Comparison of ENCODE assay signal across 1 cellular context in the genomic region with DNA sequence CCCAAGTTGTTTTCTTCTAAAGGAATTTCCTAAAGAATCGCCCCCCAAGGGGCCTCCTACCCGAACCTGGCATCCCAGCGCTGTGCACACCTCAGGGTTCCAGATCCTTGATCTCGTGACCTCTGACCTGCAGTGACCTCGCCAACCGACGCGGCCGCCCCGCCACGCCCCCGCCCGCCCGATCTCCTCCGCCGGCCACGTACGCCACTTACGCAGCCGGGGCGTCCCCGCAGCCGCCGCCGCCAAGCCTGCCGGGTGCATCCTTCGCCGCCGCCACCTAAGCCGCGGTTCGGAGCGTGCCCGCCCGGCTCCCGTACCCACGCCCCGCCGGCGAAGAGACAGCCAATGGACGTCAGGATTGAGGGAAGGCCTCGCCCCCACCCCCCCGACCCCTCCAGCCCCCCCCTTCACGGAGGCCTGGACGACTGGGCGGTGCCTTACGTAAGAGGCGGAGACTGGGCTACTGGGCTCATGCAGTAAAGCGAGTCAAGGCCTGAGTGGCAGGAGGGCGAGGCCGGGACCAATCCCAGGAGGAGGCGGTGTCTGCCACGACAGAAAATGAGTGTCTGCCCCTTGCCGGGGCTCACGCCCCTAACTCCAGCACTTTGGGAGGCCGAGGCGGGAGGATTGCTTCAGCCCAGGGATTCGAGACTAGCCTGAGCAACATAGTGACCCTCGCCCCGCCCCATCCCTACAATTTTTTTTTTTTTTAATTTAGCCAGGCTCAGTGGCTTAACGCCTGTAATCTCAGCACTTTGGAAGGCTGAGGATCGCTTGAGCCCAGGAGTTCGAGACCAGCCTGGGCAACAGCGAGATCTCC.
TF ChIP-seq lines count a peak whose summit lies in the region.

YIF1B (minus strand) TSS at position 291 of the 820 bp plus-strand sequence; CDS start at position 261, 30 bp downstream.

TF ChIP-seq in HEK293, 187 proteins besides CTCF, POLR2A, EP300 and RAD21 (continued from another document and continues in another):
- peak; percentile 42; the same call in 1 of the 2 replicates for TF ChIP-seq ZNF18 (tag by site-specific recombination; IDR thresholded peaks at IDR 0.05)
- TF ChIP-seq ZNF843 (tag by site-specific recombination; IDR thresholded peaks at IDR 0.05) = peak; percentile 60; the same call in 1 of the 2 replicates
- TF ChIP-seq, protein P1, sequence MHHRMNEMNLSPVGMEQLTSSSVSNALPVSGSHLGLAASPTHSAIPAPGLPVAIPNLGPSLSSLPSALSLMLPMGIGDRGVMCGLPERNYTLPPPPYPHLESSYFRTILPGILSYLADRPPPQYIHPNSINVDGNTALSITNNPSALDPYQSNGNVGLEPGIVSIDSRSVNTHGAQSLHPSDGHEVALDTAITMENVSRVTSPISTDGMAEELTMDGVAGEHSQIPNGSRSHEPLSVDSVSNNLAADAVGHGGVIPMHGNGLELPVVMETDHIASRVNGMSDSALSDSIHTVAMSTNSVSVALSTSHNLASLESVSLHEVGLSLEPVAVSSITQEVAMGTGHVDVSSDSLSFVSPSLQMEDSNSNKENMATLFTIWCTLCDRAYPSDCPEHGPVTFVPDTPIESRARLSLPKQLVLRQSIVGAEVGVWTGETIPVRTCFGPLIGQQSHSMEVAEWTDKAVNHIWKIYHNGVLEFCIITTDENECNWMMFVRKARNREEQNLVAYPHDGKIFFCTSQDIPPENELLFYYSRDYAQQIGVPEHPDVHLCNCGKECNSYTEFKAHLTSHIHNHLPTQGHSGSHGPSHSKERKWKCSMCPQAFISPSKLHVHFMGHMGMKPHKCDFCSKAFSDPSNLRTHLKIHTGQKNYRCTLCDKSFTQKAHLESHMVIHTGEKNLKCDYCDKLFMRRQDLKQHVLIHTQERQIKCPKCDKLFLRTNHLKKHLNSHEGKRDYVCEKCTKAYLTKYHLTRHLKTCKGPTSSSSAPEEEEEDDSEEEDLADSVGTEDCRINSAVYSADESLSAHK (tag by site-specific recombination; IDR thresholded peaks at IDR 0.05) = peak; percentile 79
- TF ChIP-seq ZBTB21 (tag by site-specific recombination; IDR thresholded peaks at IDR 0.05) = peak; percentile 59; the same call in 1 of the 2 replicates
- TF ChIP-seq ZNF639 (tag by site-specific recombination; IDR thresholded peaks at IDR 0.05) = peak; percentile 47; the same call in 1 of the 2 replicates
- TF ChIP-seq ZXDB (tag by site-specific recombination; IDR thresholded peaks at IDR 0.05) = peak; percentile 66
- peak; percentile 88 for TF ChIP-seq KLF9 (tag by site-specific recombination; IDR thresholded peaks at IDR 0.05; ENCODE audit: low read depth)
- TF ChIP-seq ZNF423 (tag by site-specific recombination; IDR thresholded peaks at IDR 0.05) = 0 out of 2 replicates have a peak, but pooled peaks have one; percentile 32
- TF ChIP-seq ZNF140 (tag by site-specific recombination; IDR thresholded peaks at IDR 0.05) = no peak
- TF ChIP-seq ZNF19 (tag by site-specific recombination; IDR thresholded peaks at IDR 0.05; ENCODE audit: low read depth) = no peak
- TF ChIP-seq PRDM10 (tag by site-specific recombination; IDR thresholded peaks at IDR 0.05) = peak; percentile 93
- TF ChIP-seq WT1 (tag by site-specific recombination; IDR thresholded peaks at IDR 0.05) = peak; percentile 47
- no peak for TF ChIP-seq ZNF621 (tag by site-specific recombination; IDR thresholded peaks at IDR 0.05)
- no peak for TF ChIP-seq MYNN (tag by site-specific recombination; IDR thresholded peaks at IDR 0.05; ENCODE audit: borderline replicate concordance)
- no peak for TF ChIP-seq ZNF211 (tag by site-specific recombination; IDR thresholded peaks at IDR 0.05; ENCODE audit: low read depth)
- peak; percentile 91 for TF ChIP-seq KLF8 (tag by site-specific recombination; IDR thresholded peaks at IDR 0.05)
- no peak for TF ChIP-seq SCRT2 (tag by site-specific recombination; IDR thresholded peaks at IDR 0.05)
- no peak for TF ChIP-seq SCRT1 (tag by site-specific recombination; IDR thresholded peaks at IDR 0.05; ENCODE audit: borderline replicate concordance)
- TF ChIP-seq ZNF558 (tag by site-specific recombination; IDR thresholded peaks at IDR 0.05) = no peak
- no peak; the same call in 1 of the 2 replicates for TF ChIP-seq ZNF398 (tag by site-specific recombination; IDR thresholded peaks at IDR 0.05)
- no peak for TF ChIP-seq ZNF202 (tag by site-specific recombination; IDR thresholded peaks at IDR 0.05; ENCODE audit: borderline replicate concordance)
- TF ChIP-seq ZNF548 (tag by site-specific recombination; IDR thresholded peaks at IDR 0.05) = no peak
- no peak; the same call in 1 of the 2 replicates for TF ChIP-seq ZNF664 (tag by site-specific recombination; IDR thresholded peaks at IDR 0.05)
- TF ChIP-seq ZNF239 (tag by site-specific recombination; IDR thresholded peaks at IDR 0.05) = no peak
- TF ChIP-seq KLF10 (tag by site-specific recombination; IDR thresholded peaks at IDR 0.05) = peak; percentile 84
- TF ChIP-seq HIC1 (tag by site-specific recombination; IDR thresholded peaks at IDR 0.05) = peak; percentile 85
- TF ChIP-seq ZFHX2 (tag by site-specific recombination; conservative IDR thresholded peaks at IDR 0.05) = peak; percentile 71
- TF ChIP-seq, protein P2, sequence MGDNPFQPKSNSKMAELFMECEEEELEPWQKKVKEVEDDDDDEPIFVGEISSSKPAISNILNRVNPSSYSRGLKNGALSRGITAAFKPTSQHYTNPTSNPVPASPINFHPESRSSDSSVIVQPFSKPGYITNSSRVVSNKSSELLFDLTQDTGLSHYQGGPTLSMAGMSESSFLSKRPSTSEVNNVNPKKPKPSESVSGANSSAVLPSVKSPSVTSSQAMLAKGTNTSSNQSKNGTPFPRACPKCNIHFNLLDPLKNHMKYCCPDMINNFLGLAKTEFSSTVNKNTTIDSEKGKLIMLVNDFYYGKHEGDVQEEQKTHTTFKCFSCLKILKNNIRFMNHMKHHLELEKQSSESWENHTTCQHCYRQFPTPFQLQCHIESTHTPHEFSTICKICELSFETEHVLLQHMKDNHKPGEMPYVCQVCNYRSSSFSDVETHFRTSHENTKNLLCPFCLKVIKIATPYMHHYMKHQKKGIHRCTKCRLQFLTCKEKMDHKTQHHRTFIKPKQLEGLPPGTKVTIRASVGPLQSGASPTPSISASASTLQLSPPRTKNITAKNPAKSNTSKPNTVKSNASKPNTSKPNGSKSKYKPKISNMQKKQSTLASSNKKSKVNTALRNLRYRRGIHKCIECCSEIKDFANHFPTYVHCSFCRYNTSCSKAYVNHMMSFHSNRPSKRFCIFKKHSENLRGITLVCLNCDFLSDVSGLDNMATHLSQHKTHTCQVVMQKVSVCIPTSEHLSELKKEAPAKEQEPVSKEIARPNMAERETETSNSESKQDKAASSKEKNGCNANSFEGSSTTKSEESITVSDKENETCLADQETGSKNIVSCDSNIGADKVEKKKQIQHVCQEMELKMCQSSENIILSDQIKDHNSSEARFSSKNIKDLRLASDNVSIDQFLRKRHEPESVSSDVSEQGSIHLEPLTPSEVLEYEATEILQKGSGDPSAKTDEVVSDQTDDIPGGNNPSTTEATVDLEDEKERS (tag by site-specific recombination; IDR thresholded peaks at IDR 0.05) = peak; percentile 72; the same call in 1 of the 2 replicates
- peak; percentile 65 for TF ChIP-seq OSR2 (tag by site-specific recombination; IDR thresholded peaks at IDR 0.05)
- no peak for TF ChIP-seq ZNF266 (tag by site-specific recombination; IDR thresholded peaks at IDR 0.05; ENCODE audit: low read depth)
- peak; percentile 97 for TF ChIP-seq ZNF335 (tag by site-specific recombination; conservative IDR thresholded peaks at IDR 0.05)
- TF ChIP-seq, protein P3, sequence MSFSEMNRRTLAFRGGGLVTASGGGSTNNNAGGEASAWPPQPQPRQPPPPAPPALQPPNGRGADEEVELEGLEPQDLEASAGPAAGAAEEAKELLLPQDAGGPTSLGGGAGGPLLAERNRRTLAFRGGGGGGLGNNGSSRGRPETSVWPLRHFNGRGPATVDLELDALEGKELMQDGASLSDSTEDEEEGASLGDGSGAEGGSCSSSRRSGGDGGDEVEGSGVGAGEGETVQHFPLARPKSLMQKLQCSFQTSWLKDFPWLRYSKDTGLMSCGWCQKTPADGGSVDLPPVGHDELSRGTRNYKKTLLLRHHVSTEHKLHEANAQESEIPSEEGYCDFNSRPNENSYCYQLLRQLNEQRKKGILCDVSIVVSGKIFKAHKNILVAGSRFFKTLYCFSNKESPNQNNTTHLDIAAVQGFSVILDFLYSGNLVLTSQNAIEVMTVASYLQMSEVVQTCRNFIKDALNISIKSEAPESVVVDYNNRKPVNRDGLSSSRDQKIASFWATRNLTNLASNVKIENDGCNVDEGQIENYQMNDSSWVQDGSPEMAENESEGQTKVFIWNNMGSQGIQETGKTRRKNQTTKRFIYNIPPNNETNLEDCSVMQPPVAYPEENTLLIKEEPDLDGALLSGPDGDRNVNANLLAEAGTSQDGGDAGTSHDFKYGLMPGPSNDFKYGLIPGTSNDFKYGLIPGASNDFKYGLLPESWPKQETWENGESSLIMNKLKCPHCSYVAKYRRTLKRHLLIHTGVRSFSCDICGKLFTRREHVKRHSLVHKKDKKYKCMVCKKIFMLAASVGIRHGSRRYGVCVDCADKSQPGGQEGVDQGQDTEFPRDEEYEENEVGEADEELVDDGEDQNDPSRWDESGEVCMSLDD (tag by site-specific recombination; IDR thresholded peaks at IDR 0.05) = peak; percentile 71
- peak; percentile 72 for TF ChIP-seq KLF16 (tag by site-specific recombination; IDR thresholded peaks at IDR 0.05)
- peak; percentile 98 for TF ChIP-seq ZBTB48 (tag by site-specific recombination; IDR thresholded peaks at IDR 0.05)
- TF ChIP-seq ZNF341 (tag by site-specific recombination; IDR thresholded peaks at IDR 0.05; ENCODE audit: low read depth) = peak; percentile 15; the same call in 1 of the 2 replicates
